14 cellular contexts compared by ENCODE assay signal in the genomic region with DNA sequence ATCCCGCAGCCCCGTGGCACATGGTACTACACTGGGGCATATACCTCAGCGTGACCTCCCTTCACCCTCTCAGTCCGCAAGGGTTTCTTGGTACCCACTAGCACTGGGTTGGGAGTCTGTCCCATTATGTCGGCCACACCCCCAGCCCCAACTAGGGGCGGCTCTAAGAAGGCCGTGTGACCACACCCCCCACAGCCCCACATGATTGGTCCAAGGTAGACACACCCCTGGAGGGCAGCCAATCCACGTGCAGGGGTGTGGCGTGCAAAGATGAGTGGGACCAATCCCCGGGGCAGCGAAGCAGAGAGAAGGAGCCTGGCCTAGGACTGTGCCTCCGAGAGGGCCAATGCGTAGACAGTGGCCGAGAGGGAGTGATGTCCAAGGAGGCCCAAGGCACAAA. TPM values are rescaled to one million over a fixed set of nuclear protein-coding genes. Genes with fewer than 3 reads are reported as not detected.
DNase-seq lines count a peak whose midpoint lies in the region; ATAC-seq, FAIRE-seq and TF ChIP-seq lines count a peak whose summit lies in the region.
"Had no signal": no experiment of that assay in that cellular context is flagged by ENCODE, and none has a peak within 500 bp of the region (broad histone marks: within the 10 kb centered on the region; RNA-seq: fewer than 3 reads in every experiment).

No MANE protein-coding gene starts in this region.

- H3K4me1 Mint-ChIP-seq in natural killer cell treated with Interleukin-12 subunit alpha and Interleukin-12 subunit beta and Interleukin-15 and Interleukin-18, amount 100 ng/mL, for 72 hours (ENCODE audit: low read depth in 2 of 2), result peaks cover 20% of the 10 kb centered on the region in 2 donors
- H3K4me1 Mint-ChIP-seq in natural killer cell (peaks cover 24 to 30% of the 10 kb centered on the region in 2 donors), mesothelial cell of epicardium (peaks cover 11% of the 10 kb centered on the region)
- peaks cover 11% of the 10 kb centered on the region for H3K4me1 Mint-ChIP-seq in activated T-helper 1 cell treated with anti-CD3 and anti-CD28 coated beads, Interleukin-12 subunit alpha, Interleukin-12 subunit beta, Interleukin-2, Interleukin-4 antibody, amounts not matched to agents 30 ng/mL and 10 ng/mL and 1 ng/mL, durations not matched to agents 14 hours and 24 hours and 36 hours (ENCODE audit: low read depth)

- H3K36me3 ChIP-seq in keratinocyte (ENCODE audit: control insufficient read depth in 2 of 2, extremely low read depth in 1 of 2, insufficient read depth in 2 of 2, low read length in 2 of 2), result no peaks in the 10 kb centered on the region
- H3K36me3 ChIP-seq in WERI-Rb-1, result no peaks in the 10 kb centered on the region
- H3K36me3 ChIP-seq: neutrophil had no signal

- dilution Hi-C loops in keratinocyte (cut with MboI; ENCODE audit: extremely low pct_ligation_motif_present, low sequenced_read_pairs), result no loop called here

- peaks cover 11% of the 10 kb centered on the region for H3K36me3 Mint-ChIP-seq in natural killer cell treated with Interleukin-12 subunit alpha and Interleukin-12 subunit beta and Interleukin-15 and Interleukin-18, amount 100 ng/mL, for 72 hours
- H3K36me3 Mint-ChIP-seq in natural killer cell, result no peaks in the 10 kb centered on the region
- H3K36me3 Mint-ChIP-seq in activated T-helper 1 cell treated with anti-CD3 and anti-CD28 coated beads, Interleukin-12 subunit alpha, Interleukin-12 subunit beta, Interleukin-2, Interleukin-4 antibody, amounts not matched to agents 30 ng/mL and 10 ng/mL and 1 ng/mL, durations not matched to agents 14 hours and 24 hours and 36 hours (ENCODE audit: low read depth), result no peaks in the 10 kb centered on the region
- H3K36me3 Mint-ChIP-seq in mesothelial cell of epicardium, result no peaks in the 10 kb centered on the region

- no peaks in the 10 kb centered on the region for H3K9me3 ChIP-seq in keratinocyte (ENCODE audit: control insufficient read depth, low read depth, low read length)
- no peaks in the 10 kb centered on the region for H3K9me3 ChIP-seq in WERI-Rb-1 (ENCODE audit: severe bottlenecking)
- H3K9me3 ChIP-seq: neutrophil had no signal

- no peaks in the 10 kb centered on the region for H3K79me2 ChIP-seq in keratinocyte (ENCODE audit: control insufficient read depth, insufficient read depth, low read length)

- FAIRE-seq in keratinocyte (lab: Jason Lieb, UNC), result no peak

- no peak for ATAC-seq in natural killer cell treated with Interleukin-12 subunit alpha and Interleukin-12 subunit beta and Interleukin-15 and Interleukin-18, amount 100 ng/mL, for 72 hours
- ATAC-seq in natural killer cell (no peak), GM19035 (IDR thresholded peaks at IDR 0.05; ENCODE audit: unreplicated experiment) (no peak)

- intact Hi-C loops in natural killer cell (cut with micrococcal nuclease), result no loop called here
- intact Hi-C loops in activated T-helper 1 cell treated with anti-CD3 and anti-CD28 coated beads, Interleukin-12 subunit alpha, Interleukin-12 subunit beta, Interleukin-2, Interleukin-4 antibody, amounts not matched to agents 30 ng/mL and 10 ng/mL and 1 ng/mL, durations not matched to agents 14 hours and 24 hours and 36 hours (cut with micrococcal nuclease), result no loop called here

- H4K20me1 ChIP-seq in keratinocyte (ENCODE audit: control insufficient read depth, extremely low read depth, insufficient read depth, low read length), result no peaks in the 10 kb centered on the region

- peak overlapping the region; percentile 17 for H3K4me2 ChIP-seq in keratinocyte (ENCODE audit: control insufficient read depth, extremely low read depth, insufficient read depth, low read depth, low read length)

- peaks cover 8% of the 10 kb centered on the region for H3K4me1 ChIP-seq in keratinocyte (ENCODE audit: control insufficient read depth, extremely low read depth, insufficient read depth, low read length)

- H3K27me3 ChIP-seq in keratinocyte (ENCODE audit: control insufficient read depth, extremely low read depth, insufficient read depth, low read length) (peaks cover 23% of the 10 kb centered on the region), WERI-Rb-1 (ENCODE audit: insufficient read depth, low read depth, severe bottlenecking) (no peaks in the 10 kb centered on the region)

- H3K9me1 ChIP-seq in keratinocyte (ENCODE audit: control insufficient read depth, extremely low read depth, insufficient read depth, low read length), result no peaks in the 10 kb centered on the region

- no peak overlapping the region for H3K9ac ChIP-seq in keratinocyte (ENCODE audit: control insufficient read depth, extremely low read depth, insufficient read depth, low read length)

- no peak overlapping the region for H3K4me3 ChIP-seq in keratinocyte (ENCODE audit: control insufficient read depth in 2 of 3, extremely low read depth in 1 of 3, insufficient read depth in 2 of 3, low read depth in 1 of 3, low read length in 3 of 3)
- H3K4me3 ChIP-seq in WERI-Rb-1 (ENCODE audit: low read depth, low read length), result no peak overlapping the region

- no peak overlapping the region for H3K27ac Mint-ChIP-seq in natural killer cell treated with Interleukin-12 subunit alpha and Interleukin-12 subunit beta and Interleukin-15 and Interleukin-18, amount 100 ng/mL, for 72 hours
- H3K27ac Mint-ChIP-seq in natural killer cell, result no peak overlapping the region
- no peak overlapping the region for H3K27ac Mint-ChIP-seq in activated T-helper 1 cell treated with anti-CD3 and anti-CD28 coated beads, Interleukin-12 subunit alpha, Interleukin-12 subunit beta, Interleukin-2, Interleukin-4 antibody, amounts not matched to agents 30 ng/mL and 10 ng/mL and 1 ng/mL, durations not matched to agents 14 hours and 24 hours and 36 hours
- H3K27ac Mint-ChIP-seq in mesothelial cell of epicardium, result no peak overlapping the region

- no peak overlapping the region for H3K4me3 Mint-ChIP-seq in natural killer cell treated with Interleukin-12 subunit alpha and Interleukin-12 subunit beta and Interleukin-15 and Interleukin-18, amount 100 ng/mL, for 72 hours
- no peak overlapping the region for H3K4me3 Mint-ChIP-seq in natural killer cell
- H3K4me3 Mint-ChIP-seq in activated T-helper 1 cell treated with anti-CD3 and anti-CD28 coated beads, Interleukin-12 subunit alpha, Interleukin-12 subunit beta, Interleukin-2, Interleukin-4 antibody, amounts not matched to agents 30 ng/mL and 10 ng/mL and 1 ng/mL, durations not matched to agents 14 hours and 24 hours and 36 hours, result no peak overlapping the region
- no peak overlapping the region for H3K4me3 Mint-ChIP-seq in mesothelial cell of epicardium

- H2AFZ ChIP-seq in keratinocyte (ENCODE audit: control insufficient read depth, low read length), result no peak overlapping the region

- TF ChIP-seq CTCF in natural killer cell (IDR thresholded peaks at IDR 0.05), result no peak
- no peak for TF ChIP-seq CTCF in keratinocyte (optimal IDR thresholded peaks at IDR 0.05 in 1 of 3, IDR thresholded peaks at IDR 0.05 in 1 of 3, conservative IDR thresholded peaks at IDR 0.05 in 1 of 3; ENCODE audit: extremely low read depth in 1 of 3, insufficient read depth in 2 of 3, low read length in 3 of 3)
- TF ChIP-seq CTCF in mesothelial cell of epicardium (IDR thresholded peaks at IDR 0.05; ENCODE audit: unreplicated experiment), result no peak
- no peak for TF ChIP-seq CTCF in WERI-Rb-1 (IDR thresholded peaks at IDR 0.05; ENCODE audit: low read depth, low read length)

- H3K27ac ChIP-seq in keratinocyte (ENCODE audit: control insufficient read depth, insufficient read depth, low read length), result no peak overlapping the region
- no peak overlapping the region for H3K27ac ChIP-seq in WERI-Rb-1
- H3K27ac ChIP-seq: neutrophil had no signal

- DNase-seq in natural killer cell treated with Interleukin-12 subunit alpha and Interleukin-12 subunit beta and Interleukin-15 and Interleukin-18, amount 100 ng/mL, for 72 hours (ENCODE audit: low spot score), result peak; percentile 25
- DNase-seq in natural killer cell, result no peak
- DNase-seq in RPMI8226, result peak; percentile 22
- no peak for DNase-seq in keratinocyte (ENCODE audit: low read depth, low spot score)
- no peak for DNase-seq in activated T-helper 1 cell treated with anti-CD3 and anti-CD28 coated beads, Interleukin-12 subunit alpha, Interleukin-12 subunit beta, Interleukin-2, Interleukin-4 antibody, amounts not matched to agents 30 ng/mL and 10 ng/mL and 1 ng/mL, durations not matched to agents 14 hours and 24 hours and 36 hours (ENCODE audit: low spot score)
- no peak for DNase-seq in mesothelial cell of epicardium (ENCODE audit: low spot score in 2 of 2, unreplicated experiment in 2 of 2)
- no peak for DNase-seq in WERI-Rb-1
- DNase-seq: activated CD8-positive, alpha-beta memory T cell treated with anti-CD3 and anti-CD28 coated beads, Interleukin-2, amount 50 U/mL, for 48 hours; central memory CD4-positive, alpha-beta T cell; NCI-H1105; NCI-H2227 treated with DMSO at 0.1 percent for 48 hours; stimulated activated CD4-positive, alpha-beta T cell treated with anti-CD3 and anti-CD28 coated beads, Interleukin-4, amount 100 ng/mL, for 4 hours had no signal

- H3K9me3 Mint-ChIP-seq in natural killer cell treated with Interleukin-12 subunit alpha and Interleukin-12 subunit beta and Interleukin-15 and Interleukin-18, amount 100 ng/mL, for 72 hours, result no peaks in the 10 kb centered on the region
- H3K9me3 Mint-ChIP-seq in natural killer cell (peaks cover 0 to 6% of the 10 kb centered on the region in 2 donors), mesothelial cell of epicardium (peaks cover 6% of the 10 kb centered on the region)
- H3K9me3 Mint-ChIP-seq in activated T-helper 1 cell treated with anti-CD3 and anti-CD28 coated beads, Interleukin-12 subunit alpha, Interleukin-12 subunit beta, Interleukin-2, Interleukin-4 antibody, amounts not matched to agents 30 ng/mL and 10 ng/mL and 1 ng/mL, durations not matched to agents 14 hours and 24 hours and 36 hours, result no peaks in the 10 kb centered on the region

- H3K27me3 Mint-ChIP-seq in natural killer cell treated with Interleukin-12 subunit alpha and Interleukin-12 subunit beta and Interleukin-15 and Interleukin-18, amount 100 ng/mL, for 72 hours, result peaks cover 35 to 44% of the 10 kb centered on the region in 2 donors
- H3K27me3 Mint-ChIP-seq in natural killer cell (ENCODE audit: low read depth in 2 of 2), result peaks cover 57 to 67% of the 10 kb centered on the region in 2 donors
- peaks cover 21% of the 10 kb centered on the region for H3K27me3 Mint-ChIP-seq in activated T-helper 1 cell treated with anti-CD3 and anti-CD28 coated beads, Interleukin-12 subunit alpha, Interleukin-12 subunit beta, Interleukin-2, Interleukin-4 antibody, amounts not matched to agents 30 ng/mL and 10 ng/mL and 1 ng/mL, durations not matched to agents 14 hours and 24 hours and 36 hours (ENCODE audit: insufficient read depth)
- H3K27me3 Mint-ChIP-seq in mesothelial cell of epicardium (ENCODE audit: low read depth), result peaks cover 40% of the 10 kb centered on the region

RNA-seq across cellular contexts. Expression of gene BEGAIN, which starts 34.6 kb away (rescaled TPM):
- total RNA-seq in natural killer cell treated with Interleukin-12 subunit alpha and Interleukin-12 subunit beta and Interleukin-15 and Interleukin-18, amount 100 ng/mL, for 72 hours, result not detected
- total RNA-seq in natural killer cell (1 to 10 TPM in 1 of 3 donors, under 1 TPM in 1, not detected in 1; 0.11 to 1.3 TPM), mesothelial cell of epicardium (4.7 to 6.7 TPM (median 5.1 TPM) in 3 replicates)
- polyA plus RNA-seq in keratinocyte, result 0.25 to 0.41 TPM (median 0.28 TPM) in 3 replicates
- not detected for polyA plus RNA-seq in keratinocyte (2011; ENCODE audit: low read depth)
- polyA plus RNA-seq in keratinocyte (2011; cell fraction: cytosol; rRNA removed), result 0.19 and 0.95 TPM in 2 replicates
- 1.0 and 1.1 TPM in 2 replicates for polyA plus RNA-seq in keratinocyte (2011; cell fraction: nucleus; rRNA removed)
- polyA plus RNA-seq in keratinocyte (2012; ENCODE audit: low replicate concordance), result 0.22 and 0.31 TPM in 2 replicates
- polyA minus RNA-seq in keratinocyte, result 0.03 to 1.6 TPM (median 0.06 TPM) in 3 replicates
- not detected for polyA minus RNA-seq in keratinocyte (2011; cell fraction: cytosol; rRNA and poly(A)+ RNA removed)
- polyA minus RNA-seq in keratinocyte (2011; cell fraction: nucleus; rRNA and poly(A)+ RNA removed), result 0.31 and 0.42 TPM in 2 replicates
- total RNA-seq in activated T-helper 1 cell treated with anti-CD3 and anti-CD28 coated beads, Interleukin-12 subunit alpha, Interleukin-12 subunit beta, Interleukin-2, Interleukin-4 antibody, amounts not matched to agents 30 ng/mL and 10 ng/mL and 1 ng/mL, durations not matched to agents 14 hours and 24 hours and 36 hours, result 2.5 and 2.8 TPM in 2 replicates

Comparison
In these comparisons a context has a peak if more than half of its experiments do, and no peak if none do; other contexts are left out.
1. DNase-seq: peak in natural killer cell treated with Interleukin-12 subunit alpha and Interleukin-12 subunit beta and Interleukin-15 and Interleukin-18, amount 100 ng/mL, for 72 hours (single experiment) and RPMI8226 (single experiment); none in natural killer cell (single experiment), keratinocyte (single experiment), activated T-helper 1 cell treated with anti-CD3 and anti-CD28 coated beads, Interleukin-12 subunit alpha, Interleukin-12 subunit beta, Interleukin-2, Interleukin-4 antibody, amounts not matched to agents 30 ng/mL and 10 ng/mL and 1 ng/mL, durations not matched to agents 14 hours and 24 hours and 36 hours (single experiment), mesothelial cell of epicardium (0 of 2) and WERI-Rb-1 (single experiment).